Comparison of ENCODE assay signal across 8 cellular contexts in the genomic region with DNA sequence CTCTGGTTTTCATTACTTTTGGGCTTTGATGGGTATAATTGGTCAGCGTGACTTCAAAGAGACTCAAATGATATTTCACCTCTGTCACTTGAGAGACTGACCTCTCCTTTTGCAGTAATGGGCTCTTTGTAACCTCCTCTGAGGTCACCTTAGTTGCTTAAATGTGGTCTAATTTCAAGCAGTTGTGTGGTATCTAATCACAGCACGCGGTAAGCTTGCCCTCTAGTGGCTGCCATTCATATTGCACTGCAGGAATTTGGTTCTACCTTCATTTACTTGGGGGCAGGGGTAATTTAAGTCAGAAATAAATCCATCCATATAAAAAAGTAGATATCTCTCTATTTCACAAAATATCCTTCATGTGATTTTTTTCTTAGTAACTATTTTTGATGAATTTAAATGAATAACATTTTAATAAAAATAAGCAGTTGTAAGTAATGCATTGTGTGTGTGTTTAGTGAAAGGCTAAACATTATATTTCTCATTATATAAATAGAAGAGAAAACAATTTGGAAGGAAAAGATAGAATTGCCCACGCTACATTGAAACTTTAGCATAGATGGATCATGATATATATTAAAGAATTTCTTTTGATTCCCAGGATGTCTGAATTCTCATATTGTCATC. TPM values are rescaled to one million over a fixed set of nuclear protein-coding genes. Genes with fewer than 3 reads are reported as not detected.
DNase-seq lines count a peak whose midpoint lies in the region; ATAC-seq and TF ChIP-seq lines count a peak whose summit lies in the region.

No MANE protein-coding gene starts in this region.

- no peak overlapping the region for H3K27ac ChIP-seq in neutrophil

- intact Hi-C loops in posterior vena cava (cut with DNase I) = loop anchor here in 1 of 2 donors (10.0 kb wide), 1 partner anchor 292 kb away; no protein-coding TSS in a partner anchor

- no peaks in the 10 kb centered on the region for H3K4me1 ChIP-seq in neutrophil (ENCODE audit: control insufficient read depth in 1 of 2, insufficient read depth in 1 of 2, low read depth in 1 of 2, low read length in 1 of 2)

- H3K4me3 ChIP-seq in foreskin fibroblast (ENCODE audit: low read depth in 1 of 2, low read length in 2 of 2) (no peak overlapping the region), neutrophil (ENCODE audit: low read depth in 1 of 2, low read length in 1 of 2) (no peak overlapping the region)

- ATAC-seq in GM18870 (IDR thresholded peaks at IDR 0.05; ENCODE audit: unreplicated experiment) = peak; percentile 93
- ATAC-seq in HG03064 (IDR thresholded peaks at IDR 0.05; ENCODE audit: low read depth, unreplicated experiment) = peak; percentile 77

- no peaks in the 10 kb centered on the region for H3K27me3 ChIP-seq in neutrophil

- H3K9me3 ChIP-seq in neutrophil = no peaks in the 10 kb centered on the region

- H3K36me3 ChIP-seq in neutrophil = no peaks in the 10 kb centered on the region

- TF ChIP-seq CTCF in foreskin fibroblast (IDR thresholded peaks at IDR 0.05; ENCODE audit: low read depth, low read length) = peak; percentile 93
- peak; percentile 58 for TF ChIP-seq CTCF in neutrophil (IDR thresholded peaks at IDR 0.05)

- peak; percentile 50 for DNase-seq in COLO829 (ENCODE audit: low spot score)
- DNase-seq in NCI-H2196 treated with DMSO at 0.1 percent for 48 hours (lab: John Stamatoyannopoulos, UW; ENCODE audit: unreplicated experiment) = peak; percentile 16
- peak; percentile 61 for DNase-seq in activated CD8-positive, alpha-beta memory T cell treated with anti-CD3 and anti-CD28 coated beads for 24 hours
- peak; percentile 58 to 87 for DNase-seq in foreskin fibroblast
- no peak for DNase-seq in posterior vena cava (ENCODE audit: low spot score)

RNA-seq across cellular contexts. Expression of a gene that starts 55.0 kb away (rescaled TPM):
- total RNA-seq in posterior vena cava = 1 to 10 TPM in 1 of 2 donors, under 1 TPM in 1; 0.86 to 2.9 TPM
